ENCODE assay signal across 8 cellular contexts in genomic region chr1:167934407-167935251, GRCh38. TPM values are rescaled to one million over a fixed set of nuclear protein-coding genes. Genes with fewer than 3 reads are reported as not detected.
DNase-seq lines count a peak whose midpoint lies in the region; ATAC-seq and TF ChIP-seq lines count a peak whose summit lies in the region.

No MANE protein-coding gene starts in this region.

- TF ChIP-seq POLR2A in lower leg skin (IDR thresholded peaks at IDR 0.05): no peak
- TF ChIP-seq POLR2A in transverse colon (IDR thresholded peaks at IDR 0.05): no peak

- DNase-seq in EH (ENCODE audit: low read depth): peak; percentile 59
- DNase-seq in astrocyte of the cerebellum (ENCODE audit: low read depth): no peak
- no peak for DNase-seq in lower leg skin (ENCODE audit: low spot score in 2 of 2)
- no peak for DNase-seq in transverse colon
- no peak for DNase-seq in AG08396 (ENCODE audit: low spot score)

- peak overlapping the region; percentile 58 for H3K4me3 ChIP-seq in KMS-11 (IDR thresholded peaks at IDR 0.05; ENCODE audit: insufficient read depth, low read depth, low read length)
- peak overlapping the region; percentile 79 for H3K4me3 ChIP-seq in astrocyte of the cerebellum (ENCODE audit: low read depth, low read length)
- peak overlapping the region; percentile 55 for H3K4me3 ChIP-seq in lower leg skin (ENCODE audit: low read depth, poor library complexity, severe bottlenecking)
- peak overlapping the region in 3 of 4 donors; percentile 80 to 97 (median 86) for H3K4me3 ChIP-seq in transverse colon

- TF ChIP-seq EP300 in transverse colon (IDR thresholded peaks at IDR 0.05; ENCODE audit: low read depth): no peak

- no peaks in the 10 kb centered on the region for H3K9me3 ChIP-seq in transverse colon

- H3K36me3 ChIP-seq in KMS-11 (ENCODE audit: insufficient read depth) (no peaks in the 10 kb centered on the region), transverse colon (no peaks in the 10 kb centered on the region)

- intact Hi-C loops in lower leg skin (cut with DNase I; ENCODE audit: low total_unique reads): no loop called here
- intact Hi-C loops in transverse colon (cut with DNase I; ENCODE audit: low total_unique reads): no loop called here

- H4K20me1 ChIP-seq in KMS-11 (ENCODE audit: insufficient read depth): no peaks in the 10 kb centered on the region

- ATAC-seq in HG03520 (IDR thresholded peaks at IDR 0.05; ENCODE audit: unreplicated experiment) (no peak), GM21825 (IDR thresholded peaks at IDR 0.05; ENCODE audit: unreplicated experiment) (no peak)

- peaks cover 50% of the 10 kb centered on the region for H3K79me2 ChIP-seq in KMS-11 (ENCODE audit: insufficient read depth, low read depth)

- in situ Hi-C loops in astrocyte of the cerebellum (cut with HindIII; ENCODE audit: low sequenced_read_pairs): loop anchor here (5.0 kb wide), 1 partner anchor 57 kb away; no protein-coding TSS in a partner anchor
- in situ Hi-C loops in transverse colon (cut with MboI; ENCODE audit: low pct_ligation_motif_present in 1 of 4, low pct_unique_long_range_greater_than_20kb in 1 of 4, low sequenced_read_pairs in 3 of 4): loop anchor here in 3 of 4 donors (10.0 to 25.0 kb wide), 2 partner anchors 210 to 222 kb away; partner anchors contain the start of gene MPZL1 (in 3 of the 3)

- H3K4me2 ChIP-seq in KMS-11: peak overlapping the region; percentile 80

- peak overlapping the region; percentile 91; the same call in 1 of the 2 replicates for H3K9ac ChIP-seq in KMS-11

- TF ChIP-seq CTCF in KMS-11 (conservative IDR thresholded peaks at IDR 0.05; ENCODE audit: low read depth, low read length) (no peak), astrocyte of the cerebellum (IDR thresholded peaks at IDR 0.05; ENCODE audit: low read depth, low read length, missing control alignments) (no peak), lower leg skin (IDR thresholded peaks at IDR 0.05) (no peak), transverse colon (IDR thresholded peaks at IDR 0.05) (no peak)

- peak overlapping the region; percentile 70 for H2AFZ ChIP-seq in KMS-11 (ENCODE audit: low read depth)

- 13 to 21% methylated on average over 4 of the region's 4 CpGs for WGBS in lower leg skin, 2 donors
- WGBS in transverse colon (ENCODE audit: low coverage in 1 of 2), 2 donors: 7 to 11% methylated on average over 3 to 4 of the region's 4 CpGs

- peaks cover 51% of the 10 kb centered on the region for H3K4me1 ChIP-seq in KMS-11 (ENCODE audit: low read depth, poor library complexity, severe bottlenecking)
- H3K4me1 ChIP-seq in transverse colon: peaks cover 0 to 72% (median 46%) of the 10 kb centered on the region in 4 donors

- H3K27ac ChIP-seq in KMS-11 (peak overlapping the region; percentile 91), transverse colon (peak overlapping the region; percentile 95 to 98 (median 97))

- H3K27me3 ChIP-seq in KMS-11 (ENCODE audit: insufficient read depth, low read depth): no peaks in the 10 kb centered on the region
- H3K27me3 ChIP-seq in transverse colon: no peaks in the 10 kb centered on the region

RNA-seq across cellular contexts. Expression of gene DCAF6, which starts 1.9 kb away (rescaled TPM):
- total RNA-seq in lower leg skin (10 to 100 TPM; 31.9 to 57.7 (median 50.4) TPM), transverse colon (100 to 1,000 TPM in 1 of 4 donors, 10 to 100 TPM in 3; 59.5 to 173 (median 93.4) TPM)

RNA-seq across cellular contexts. Expression of gene MPC2, which starts 2.2 kb away (rescaled TPM):
- total RNA-seq in lower leg skin: 10 to 100 TPM; 12.1 to 33.7 (median 26.0) TPM
- 10 to 100 TPM; 14.2 to 91.6 (median 38.4) TPM for total RNA-seq in transverse colon

RNA-seq across cellular contexts. Expression of gene ADCY10, which starts 20.7 kb away (rescaled TPM):
- total RNA-seq in lower leg skin (under 1 TPM in 2 of 4 donors, not detected in 2; 0.07 to 0.10 TPM), transverse colon (1 to 10 TPM in 1 of 4 donors, under 1 TPM in 1, not detected in 2; 0.27 to 3.7 TPM)
